8 cellular contexts compared by ENCODE assay signal in genomic region chr2:197310271-197310939, GRCh38. TPM values are rescaled to one million over a fixed set of nuclear protein-coding genes. Genes with fewer than 3 reads are reported as not detected.
DNase-seq lines count a peak whose midpoint lies in the region; ATAC-seq lines count a peak whose summit lies in the region.

TSS of gene ANKRD44 (minus strand) at chr2:197310780. CDS start at chr2:197310604, 176 bp downstream.

- no peaks in the 10 kb centered on the region for H3K9me3 Mint-ChIP-seq in effector memory CD8-positive, alpha-beta T cell

- peaks cover 40 to 64% of the 10 kb centered on the region in 2 donors for H3K4me1 Mint-ChIP-seq in effector memory CD8-positive, alpha-beta T cell (ENCODE audit: low read depth in 2 of 2)

- H3K27ac Mint-ChIP-seq in effector memory CD8-positive, alpha-beta T cell = peak within 1 kb of the TSS; percentile 90 to 96

- peaks cover 26% of the 10 kb centered on the region for H3K36me3 Mint-ChIP-seq in effector memory CD8-positive, alpha-beta T cell (ENCODE audit: insufficient read depth)

- ATAC-seq in GM19467 (IDR thresholded peaks at IDR 0.05; ENCODE audit: unreplicated experiment) = peak; percentile 65
- ATAC-seq in effector memory CD8-positive, alpha-beta T cell (replicated peaks) = peak; percentile 80

- DNase-seq in COLO668 (lab: John Stamatoyannopoulos, UW; ENCODE audit: unreplicated experiment) = peak; percentile 91
- DNase-seq in HS-27A (ENCODE audit: low read depth) = peak; percentile 17
- DNase-seq in NOMO-1 treated with DMSO at 0.1 percent for 48 hours (lab: John Stamatoyannopoulos, UW; ENCODE audit: unreplicated experiment) = peak; percentile 88
- DNase-seq in activated CD8-positive, alpha-beta memory T cell treated with anti-CD3 and anti-CD28 coated beads for 48 hours (ENCODE audit: low read depth in 2 of 3, low spot score in 2 of 3) = peak in 2 of 3 experiments; percentile 59 to 76
- peak; percentile 84 to 89 (median 85) for DNase-seq in effector memory CD8-positive, alpha-beta T cell
- DNase-seq in mesenteric fat pad (ENCODE audit: low spot score) = peak; percentile 95
- DNase-seq in stimulated activated CD8-positive, alpha-beta memory T cell treated with anti-CD3 and anti-CD28 coated beads, Interleukin-15, amount 100 ng/mL, for 24 hours (ENCODE audit: low read depth) = peak; percentile 61

- H3K27me3 Mint-ChIP-seq in effector memory CD8-positive, alpha-beta T cell = no peaks in the 10 kb centered on the region

- peak within 1 kb of the TSS; percentile 92 to 93 for H3K4me3 Mint-ChIP-seq in effector memory CD8-positive, alpha-beta T cell

RNA-seq across cellular contexts. Expression of gene ANKRD44, which starts in this region (rescaled TPM):
- total RNA-seq in mesenteric fat pad = 26.0 TPM

Comparison
In these comparisons a context has a peak if more than half of its experiments do, and no peak if none do; other contexts are left out.
1. Peak in every context shown above with its lines: DNase-seq and ATAC-seq.
2. DNase-seq: peak in every context shown above with its lines; median percentile 95 in mesenteric fat pad; 91 in COLO668; 88 in NOMO-1 treated with DMSO at 0.1 percent for 48 hours; 85 in effector memory CD8-positive, alpha-beta T cell; 68 in activated CD8-positive, alpha-beta memory T cell treated with anti-CD3 and anti-CD28 coated beads for 48 hours; 61 in stimulated activated CD8-positive, alpha-beta memory T cell treated with anti-CD3 and anti-CD28 coated beads, Interleukin-15, amount 100 ng/mL, for 24 hours; 17 in HS-27A.